In the genomic region with DNA sequence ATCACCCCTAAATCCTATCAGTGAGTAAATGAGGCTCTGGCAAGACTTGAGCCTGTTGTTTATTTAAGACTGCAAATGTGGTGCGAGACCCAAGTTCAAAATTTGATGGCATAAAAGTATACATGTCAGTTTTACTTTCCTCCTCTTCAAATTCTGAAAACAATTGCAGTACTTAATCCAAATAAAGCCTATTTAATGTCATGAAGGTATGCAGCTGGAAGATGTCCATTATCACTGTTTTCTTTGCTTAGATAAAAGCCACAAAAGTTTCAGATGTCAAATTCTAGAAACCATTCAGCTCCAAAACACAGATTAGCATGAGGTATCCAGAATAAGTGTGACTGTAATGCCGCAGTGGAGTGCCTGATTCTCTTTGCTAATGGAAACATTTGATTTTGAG, we compare ENCODE assay signal across 15 cellular contexts. TPM values are rescaled to one million over a fixed set of nuclear protein-coding genes. Genes with fewer than 3 reads are reported as not detected.
"Had no signal": no experiment of that assay in that cellular context is flagged by ENCODE, and none has a peak within 500 bp of the region (broad histone marks: within the 10 kb centered on the region; RNA-seq: fewer than 3 reads in every experiment).

No MANE protein-coding gene starts in this region.

- DNase-seq: activated CD4-positive, alpha-beta T cell treated with anti-CD3 and anti-CD28 coated beads for 4 hours; activated CD8-positive, alpha-beta memory T cell treated with anti-CD3 and anti-CD28 coated beads, Interleukin-2, amount 50 U/mL, for 4 hours; activated CD8-positive, alpha-beta T cell treated with anti-CD3 and anti-CD28 coated beads for 36 hours; activated naive CD4-positive, alpha-beta T cell; activated T-cell treated with anti-CD3 and anti-CD28 coated beads, Interleukin-2, amount 50 U/mL, for 72 hours; central memory CD4-positive, alpha-beta T cell; cortex of kidney; endodermal cell; heart left ventricle; posterior cingulate gyrus; right lobe of liver; stimulated activated naive CD8-positive, alpha-beta T cell treated with anti-CD3 and anti-CD28 coated beads, Interleukin-15, Interleukin-2, amounts not matched to agents 100 U/mL and 50 U/mL, for 24 hours; testis had no signal

- H3K27ac ChIP-seq: ascending aorta, heart left ventricle, right lobe of liver, testis had no signal

- H3K4me3 ChIP-seq: right lobe of liver, testis had no signal

- H3K36me3 ChIP-seq: ascending aorta, heart left ventricle, right lobe of liver had no signal

- H3K4me1 ChIP-seq: testis had no signal

- ATAC-seq: activated CD8-positive, alpha-beta T cell treated with anti-CD3 and anti-CD28 coated beads for 36 hours; activated T-cell treated with anti-CD3 and anti-CD28 coated beads, Interleukin-2, amount 50 U/mL, for 72 hours; esophagus mucosa; heart left ventricle; right lobe of liver; stimulated activated naive CD8-positive, alpha-beta T cell treated with anti-CD3 and anti-CD28 coated beads, Interleukin-15, Interleukin-2, amounts not matched to agents 100 U/mL and 50 U/mL, for 24 hours had no signal

RNA-seq across cellular contexts. Expression of gene APCDD1, which starts 3.4 kb away (rescaled TPM):
- total RNA-seq: activated CD8-positive, alpha-beta T cell treated with anti-CD3 and anti-CD28 coated beads for 36 hours; activated T-cell treated with anti-CD3 and anti-CD28 coated beads, Interleukin-2, amount 50 U/mL, for 72 hours had no signal
